In genomic region chr2:193973781-193974180, GRCh38 we compare ENCODE assay signal across 13 cellular contexts.
DNase-seq lines count a peak whose midpoint lies in the region; FAIRE-seq and TF ChIP-seq lines count a peak whose summit lies in the region.
"Had no signal": no experiment of that assay in that cellular context is flagged by ENCODE, and none has a peak within 500 bp of the region (broad histone marks: within the 10 kb centered on the region; RNA-seq: fewer than 3 reads in every experiment).

No MANE protein-coding gene starts in this region.

- H3K27ac ChIP-seq in WERI-Rb-1: peak overlapping the region; percentile 67
- H3K27ac ChIP-seq: C4-2B, GM23248 had no signal

- no peaks in the 10 kb centered on the region for H3K36me3 ChIP-seq in WERI-Rb-1

- DNase-seq in D721Med (ENCODE audit: insufficient read length, low spot score): no peak
- DNase-seq in NCI-H524 treated with DMSO at 0.1 percent for 48 hours (lab: John Stamatoyannopoulos, UW): peak; percentile 54
- DNase-seq in OCI-M1 (lab: John Stamatoyannopoulos, UW): peak; percentile 61
- peak; percentile 84 for DNase-seq in WERI-Rb-1
- no peak for DNase-seq in C1 segment of cervical spinal cord (lab: John Stamatoyannopoulos, UW)
- DNase-seq in activated gamma-delta T cell treated with Interleukin-2 at 50 U/mL for 16 hours: no peak
- no peak for DNase-seq in AML-193 (lab: John Stamatoyannopoulos, UW)
- DNase-seq: ACHN; CD4-positive, alpha-beta memory T cell; GM23248 had no signal

- no peak overlapping the region for H3K4me3 ChIP-seq in WERI-Rb-1 (ENCODE audit: low read depth, low read length)
- H3K4me3 ChIP-seq: GM23248 had no signal

- FAIRE-seq in D721Med (lab: Jason Lieb, UNC): peak; percentile 53
- FAIRE-seq: GM12891, H54 had no signal

- TF ChIP-seq CTCF in D721Med (IDR thresholded peaks at IDR 0.05; ENCODE audit: insufficient read depth, missing control alignments) (no peak), WERI-Rb-1 (IDR thresholded peaks at IDR 0.05; ENCODE audit: low read depth, low read length) (no peak)

- no peaks in the 10 kb centered on the region for H3K27me3 ChIP-seq in WERI-Rb-1 (ENCODE audit: insufficient read depth, low read depth, severe bottlenecking)

- no peaks in the 10 kb centered on the region for H3K9me3 ChIP-seq in WERI-Rb-1 (ENCODE audit: severe bottlenecking)

Comparison
In these comparisons a context has a peak if more than half of its experiments do, and no peak if none do; other contexts are left out.
1. DNase-seq: peak in NCI-H524 treated with DMSO at 0.1 percent for 48 hours (single experiment), OCI-M1 (single experiment) and WERI-Rb-1 (single experiment); none in D721Med (single experiment), C1 segment of cervical spinal cord (0 of 14), activated gamma-delta T cell treated with Interleukin-2 at 50 U/mL for 16 hours (single experiment) and AML-193 (0 of 2).